In the genomic region with DNA sequence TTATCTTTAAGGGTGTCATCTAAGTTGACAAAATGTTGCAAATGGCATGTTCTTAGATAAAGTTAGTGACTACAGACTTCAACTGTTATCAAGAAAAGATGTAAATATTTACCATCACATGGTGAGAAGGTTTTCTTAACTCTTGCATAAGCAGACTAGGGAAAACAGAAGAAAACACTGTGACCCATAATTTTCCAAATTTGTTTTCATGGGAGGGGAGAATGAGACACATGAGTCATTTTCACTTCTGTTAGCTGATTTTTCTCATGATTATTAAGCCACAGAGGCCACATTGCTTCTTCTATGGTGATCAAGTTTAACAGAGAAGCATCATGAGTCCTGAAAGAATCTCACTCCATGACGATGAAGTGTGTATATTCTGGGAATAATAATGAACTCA, we compare ENCODE assay signal across 27 cellular contexts. TPM values are rescaled to one million over a fixed set of nuclear protein-coding genes. Genes with fewer than 3 reads are reported as not detected.
"Had no signal": no experiment of that assay in that cellular context is flagged by ENCODE, and none has a peak within 500 bp of the region (broad histone marks: within the 10 kb centered on the region; RNA-seq: fewer than 3 reads in every experiment).

No MANE protein-coding gene starts in this region.

- H3K4me1 ChIP-seq: ascending aorta had no signal

- ATAC-seq: activated CD4-positive, CD25-positive, alpha-beta regulatory T cell treated with anti-CD3 and anti-CD28 coated beads, Interleukin-2, amount 50 U/mL, for 24 hours; activated CD8-positive, alpha-beta T cell treated with anti-CD3 and anti-CD28 coated beads for 36 hours; activated T-cell treated with anti-CD3 and anti-CD28 coated beads, Interleukin-2, amount 50 U/mL, for 72 hours; Panc1 had no signal

- H3K4me1 Mint-ChIP-seq: brain; central memory CD8-positive, alpha-beta T cell had no signal

- H3K4me3 Mint-ChIP-seq: activated CD8-positive, alpha-beta T cell treated with anti-CD3 and anti-CD28 coated beads for 36 hours; activated naive CD8-positive, alpha-beta T cell treated with anti-CD3 and anti-CD28 coated beads, Interleukin-2, amount 10 ng/mL, durations not matched to agents 7 days and 5 days; activated T-cell treated with anti-CD3 and anti-CD28 coated beads, Interleukin-2, amount 50 U/mL, for 72 hours; brain; central memory CD8-positive, alpha-beta T cell; T-helper 1 cell treated with Interleukin-12 subunit alpha and Interleukin-12 subunit beta and Interleukin-4 antibody, amounts not matched to agents 30 μg/mL and 1 μg/mL, for 36 hours had no signal

- H3K4me3 ChIP-seq: ascending aorta, SJSA1 had no signal

- H3K9me3 Mint-ChIP-seq: activated CD8-positive, alpha-beta T cell treated with anti-CD3 and anti-CD28 coated beads for 36 hours; activated naive CD8-positive, alpha-beta T cell treated with anti-CD3 and anti-CD28 coated beads, Interleukin-2, amount 10 ng/mL, durations not matched to agents 7 days and 5 days; activated T-cell treated with anti-CD3 and anti-CD28 coated beads, Interleukin-2, amount 50 U/mL, for 72 hours; central memory CD8-positive, alpha-beta T cell; T-helper 1 cell treated with Interleukin-12 subunit alpha and Interleukin-12 subunit beta and Interleukin-4 antibody, amounts not matched to agents 30 μg/mL and 1 μg/mL, for 36 hours had no signal

- DNase-seq: activated CD4-positive, alpha-beta T cell treated with anti-CD3 and anti-CD28 coated beads for 4 hours; activated CD8-positive, alpha-beta memory T cell treated with anti-CD3 and anti-CD28 coated beads, Interleukin-2, amount 50 U/mL, for 4 hours; activated CD8-positive, alpha-beta T cell treated with anti-CD3 and anti-CD28 coated beads for 36 hours; activated naive CD4-positive, alpha-beta T cell treated with anti-CD3 and anti-CD28 coated beads, Interleukin-2, amount 50 U/mL, for 16 hours; activated naive CD8-positive, alpha-beta T cell treated with anti-CD3 and anti-CD28 coated beads, Interleukin-2, amount 10 ng/mL, durations not matched to agents 7 days and 5 days; activated T-cell treated with anti-CD3 and anti-CD28 coated beads, Interleukin-2, amount 50 U/mL, for 72 hours; amniotic stem cell; Karpas-422; NCI-H1092; NCI-H1417 treated with DMSO at 0.1 percent for 48 hours; NCI-H1694; NCI-H2029; NCI-H2107; NCI-H2171 treated with DMSO at 0.1 percent for 48 hours; NCI-H226; NCI-H526; NCI-H82; SHP77 had no signal

- H3K27me3 ChIP-seq: ascending aorta, SJSA1 had no signal

- H3K36me3 ChIP-seq: ascending aorta, SJSA1 had no signal

- H3K36me3 Mint-ChIP-seq: activated naive CD8-positive, alpha-beta T cell treated with anti-CD3 and anti-CD28 coated beads, Interleukin-2, amount 10 ng/mL, durations not matched to agents 7 days and 5 days; brain had no signal

- H3K9me3 ChIP-seq: ascending aorta, SJSA1 had no signal

- H3K27ac Mint-ChIP-seq: activated CD8-positive, alpha-beta T cell treated with anti-CD3 and anti-CD28 coated beads for 36 hours; activated naive CD8-positive, alpha-beta T cell treated with anti-CD3 and anti-CD28 coated beads, Interleukin-2, amount 10 ng/mL, durations not matched to agents 7 days and 5 days; activated T-cell treated with anti-CD3 and anti-CD28 coated beads, Interleukin-2, amount 50 U/mL, for 72 hours; brain; T-helper 1 cell treated with Interleukin-12 subunit alpha and Interleukin-12 subunit beta and Interleukin-4 antibody, amounts not matched to agents 30 μg/mL and 1 μg/mL, for 36 hours had no signal

- H3K27ac ChIP-seq: ascending aorta, RWPE1, SJSA1 had no signal

RNA-seq across cellular contexts. Expression of a gene that starts 30.2 kb away (rescaled TPM):
- total RNA-seq: activated CD8-positive, alpha-beta T cell treated with anti-CD3 and anti-CD28 coated beads for 36 hours; activated naive CD8-positive, alpha-beta T cell treated with anti-CD3 and anti-CD28 coated beads, Interleukin-2, amount 10 ng/mL, durations not matched to agents 7 days and 5 days; activated T-cell treated with anti-CD3 and anti-CD28 coated beads, Interleukin-2, amount 50 U/mL, for 72 hours; ascending aorta; OCI-LY7 had no signal
